Comparison of ENCODE assay signal across 1 cellular context in the genomic region with DNA sequence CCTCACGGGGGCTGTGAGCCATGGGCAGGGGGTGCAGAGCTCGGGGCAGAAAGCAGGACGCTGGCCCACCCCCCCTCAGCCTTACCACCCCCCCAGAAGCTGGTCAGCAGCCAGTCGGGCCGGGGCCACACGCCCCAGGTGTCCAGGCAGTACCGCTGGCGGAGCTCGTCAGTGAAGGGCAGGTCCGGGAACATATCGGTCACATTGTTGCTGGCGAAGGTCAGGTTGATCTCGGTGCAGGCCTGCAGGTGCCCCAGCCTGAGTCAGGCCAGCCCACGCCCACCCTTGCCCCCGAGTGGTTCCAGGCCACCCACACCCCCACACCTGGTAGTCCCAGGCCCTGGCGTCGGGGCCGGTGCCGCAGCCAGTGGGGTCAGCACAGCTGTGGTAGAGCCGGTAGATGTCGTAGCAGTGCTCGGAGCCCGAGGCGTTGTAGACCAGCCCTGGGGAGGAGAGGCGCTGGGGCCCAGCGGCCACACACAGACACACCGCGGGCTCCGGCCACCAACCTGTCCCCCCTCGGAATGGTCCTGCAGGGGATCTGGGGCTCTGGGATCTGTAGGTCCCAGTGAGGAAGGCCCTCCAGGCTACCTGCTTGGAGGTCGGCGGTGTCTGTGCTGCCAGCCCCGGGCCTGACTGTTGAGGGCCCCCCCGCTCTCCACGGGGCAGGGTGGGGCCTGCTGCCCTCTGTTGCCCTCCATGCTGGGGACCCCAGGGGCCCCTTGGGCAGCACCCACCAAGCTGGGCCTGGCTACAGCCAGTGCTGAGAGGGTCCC.
TF ChIP-seq lines count a peak whose summit lies in the region.

No MANE protein-coding gene starts in this region.

TF ChIP-seq in HepG2, 621 proteins besides CTCF, POLR2A, EP300 and RAD21 (continued from another document and continues in another):
- TF ChIP-seq, protein P1, sequence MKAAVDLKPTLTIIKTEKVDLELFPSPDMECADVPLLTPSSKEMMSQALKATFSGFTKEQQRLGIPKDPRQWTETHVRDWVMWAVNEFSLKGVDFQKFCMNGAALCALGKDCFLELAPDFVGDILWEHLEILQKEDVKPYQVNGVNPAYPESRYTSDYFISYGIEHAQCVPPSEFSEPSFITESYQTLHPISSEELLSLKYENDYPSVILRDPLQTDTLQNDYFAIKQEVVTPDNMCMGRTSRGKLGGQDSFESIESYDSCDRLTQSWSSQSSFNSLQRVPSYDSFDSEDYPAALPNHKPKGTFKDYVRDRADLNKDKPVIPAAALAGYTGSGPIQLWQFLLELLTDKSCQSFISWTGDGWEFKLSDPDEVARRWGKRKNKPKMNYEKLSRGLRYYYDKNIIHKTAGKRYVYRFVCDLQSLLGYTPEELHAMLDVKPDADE (CRISPR knock-in tag; IDR thresholded peaks at IDR 0.05), result no peak
- TF ChIP-seq, protein P2, sequence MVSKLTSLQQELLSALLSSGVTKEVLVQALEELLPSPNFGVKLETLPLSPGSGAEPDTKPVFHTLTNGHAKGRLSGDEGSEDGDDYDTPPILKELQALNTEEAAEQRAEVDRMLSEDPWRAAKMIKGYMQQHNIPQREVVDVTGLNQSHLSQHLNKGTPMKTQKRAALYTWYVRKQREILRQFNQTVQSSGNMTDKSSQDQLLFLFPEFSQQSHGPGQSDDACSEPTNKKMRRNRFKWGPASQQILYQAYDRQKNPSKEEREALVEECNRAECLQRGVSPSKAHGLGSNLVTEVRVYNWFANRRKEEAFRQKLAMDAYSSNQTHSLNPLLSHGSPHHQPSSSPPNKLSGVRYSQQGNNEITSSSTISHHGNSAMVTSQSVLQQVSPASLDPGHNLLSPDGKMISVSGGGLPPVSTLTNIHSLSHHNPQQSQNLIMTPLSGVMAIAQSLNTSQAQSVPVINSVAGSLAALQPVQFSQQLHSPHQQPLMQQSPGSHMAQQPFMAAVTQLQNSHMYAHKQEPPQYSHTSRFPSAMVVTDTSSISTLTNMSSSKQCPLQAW (CRISPR knock-in tag; IDR thresholded peaks at IDR 0.05), result peak; percentile 28
- TF ChIP-seq ESRRA (CRISPR knock-in tag; IDR thresholded peaks at IDR 0.05; ENCODE audit: low read depth) (no peak; the same call in 1 of the 2 replicates), ZC3H13 (CRISPR knock-in tag; IDR thresholded peaks at IDR 0.05) (peak; percentile 76), SAP130 (CRISPR knock-in tag; IDR thresholded peaks at IDR 0.05; ENCODE audit: low read depth) (peak; percentile 46; the same call in 1 of the 2 replicates), ZNF430 (CRISPR knock-in tag; IDR thresholded peaks at IDR 0.05) (peak; percentile 69; the same call in 1 of the 2 replicates), ZNF12 (CRISPR knock-in tag; IDR thresholded peaks at IDR 0.05) (peak; percentile 45; the same call in 1 of the 2 replicates), HCFC1 (IDR thresholded peaks at IDR 0.05; ENCODE audit: low read depth, low read length) (no peak), CHD2 (IDR thresholded peaks at IDR 0.05; ENCODE audit: low read depth, low read length) (no peak), PHF8 (CRISPR knock-in tag; IDR thresholded peaks at IDR 0.05) (peak; percentile 49; the same call in 1 of the 2 replicates), RFX3 (CRISPR knock-in tag; IDR thresholded peaks at IDR 0.05) (no peak), ZNF24 (IDR thresholded peaks at IDR 0.05) (no peak), MED1 (CRISPR knock-in tag; IDR thresholded peaks at IDR 0.05) (no peak), RFX5 (IDR thresholded peaks at IDR 0.05; ENCODE audit: low read depth, low read length) (no peak), NR2F2 (IDR thresholded peaks at IDR 0.05; ENCODE audit: borderline replicate concordance, low read depth) (no peak), KAT8 (CRISPR knock-in tag; IDR thresholded peaks at IDR 0.05) (0 out of 2 replicates have a peak, but pooled peaks have one; percentile 26), HDAC6 (IDR thresholded peaks at IDR 0.05; ENCODE audit: low read depth, low read length) (no peak), ZNF205 (CRISPR knock-in tag; IDR thresholded peaks at IDR 0.05) (no peak), ZNF709 (CRISPR knock-in tag; IDR thresholded peaks at IDR 0.05) (no peak), HOXA3 (CRISPR knock-in tag; IDR thresholded peaks at IDR 0.05) (0 out of 2 replicates have a peak, but pooled peaks have one; percentile 21), MEF2D (CRISPR knock-in tag; IDR thresholded peaks at IDR 0.05) (peak; percentile 32; the same call in 1 of the 2 replicates), NR2F6 (IDR thresholded peaks at IDR 0.05) (peak; percentile 10; the same call in 1 of the 2 replicates), NR2F6 (CRISPR knock-in tag; IDR thresholded peaks at IDR 0.05) (no peak)
- TF ChIP-seq, protein P3, sequence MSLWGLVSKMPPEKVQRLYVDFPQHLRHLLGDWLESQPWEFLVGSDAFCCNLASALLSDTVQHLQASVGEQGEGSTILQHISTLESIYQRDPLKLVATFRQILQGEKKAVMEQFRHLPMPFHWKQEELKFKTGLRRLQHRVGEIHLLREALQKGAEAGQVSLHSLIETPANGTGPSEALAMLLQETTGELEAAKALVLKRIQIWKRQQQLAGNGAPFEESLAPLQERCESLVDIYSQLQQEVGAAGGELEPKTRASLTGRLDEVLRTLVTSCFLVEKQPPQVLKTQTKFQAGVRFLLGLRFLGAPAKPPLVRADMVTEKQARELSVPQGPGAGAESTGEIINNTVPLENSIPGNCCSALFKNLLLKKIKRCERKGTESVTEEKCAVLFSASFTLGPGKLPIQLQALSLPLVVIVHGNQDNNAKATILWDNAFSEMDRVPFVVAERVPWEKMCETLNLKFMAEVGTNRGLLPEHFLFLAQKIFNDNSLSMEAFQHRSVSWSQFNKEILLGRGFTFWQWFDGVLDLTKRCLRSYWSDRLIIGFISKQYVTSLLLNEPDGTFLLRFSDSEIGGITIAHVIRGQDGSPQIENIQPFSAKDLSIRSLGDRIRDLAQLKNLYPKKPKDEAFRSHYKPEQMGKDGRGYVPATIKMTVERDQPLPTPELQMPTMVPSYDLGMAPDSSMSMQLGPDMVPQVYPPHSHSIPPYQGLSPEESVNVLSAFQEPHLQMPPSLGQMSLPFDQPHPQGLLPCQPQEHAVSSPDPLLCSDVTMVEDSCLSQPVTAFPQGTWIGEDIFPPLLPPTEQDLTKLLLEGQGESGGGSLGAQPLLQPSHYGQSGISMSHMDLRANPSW (CRISPR knock-in tag; IDR thresholded peaks at IDR 0.05; ENCODE audit: borderline replicate concordance), result peak; percentile 22; the same call in 1 of the 2 replicates
- TF ChIP-seq, protein P4, sequence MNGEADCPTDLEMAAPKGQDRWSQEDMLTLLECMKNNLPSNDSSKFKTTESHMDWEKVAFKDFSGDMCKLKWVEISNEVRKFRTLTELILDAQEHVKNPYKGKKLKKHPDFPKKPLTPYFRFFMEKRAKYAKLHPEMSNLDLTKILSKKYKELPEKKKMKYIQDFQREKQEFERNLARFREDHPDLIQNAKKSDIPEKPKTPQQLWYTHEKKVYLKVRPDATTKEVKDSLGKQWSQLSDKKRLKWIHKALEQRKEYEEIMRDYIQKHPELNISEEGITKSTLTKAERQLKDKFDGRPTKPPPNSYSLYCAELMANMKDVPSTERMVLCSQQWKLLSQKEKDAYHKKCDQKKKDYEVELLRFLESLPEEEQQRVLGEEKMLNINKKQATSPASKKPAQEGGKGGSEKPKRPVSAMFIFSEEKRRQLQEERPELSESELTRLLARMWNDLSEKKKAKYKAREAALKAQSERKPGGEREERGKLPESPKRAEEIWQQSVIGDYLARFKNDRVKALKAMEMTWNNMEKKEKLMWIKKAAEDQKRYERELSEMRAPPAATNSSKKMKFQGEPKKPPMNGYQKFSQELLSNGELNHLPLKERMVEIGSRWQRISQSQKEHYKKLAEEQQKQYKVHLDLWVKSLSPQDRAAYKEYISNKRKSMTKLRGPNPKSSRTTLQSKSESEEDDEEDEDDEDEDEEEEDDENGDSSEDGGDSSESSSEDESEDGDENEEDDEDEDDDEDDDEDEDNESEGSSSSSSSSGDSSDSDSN (CRISPR knock-in tag; IDR thresholded peaks at IDR 0.05), result peak; percentile 86
- TF ChIP-seq, protein P5, sequence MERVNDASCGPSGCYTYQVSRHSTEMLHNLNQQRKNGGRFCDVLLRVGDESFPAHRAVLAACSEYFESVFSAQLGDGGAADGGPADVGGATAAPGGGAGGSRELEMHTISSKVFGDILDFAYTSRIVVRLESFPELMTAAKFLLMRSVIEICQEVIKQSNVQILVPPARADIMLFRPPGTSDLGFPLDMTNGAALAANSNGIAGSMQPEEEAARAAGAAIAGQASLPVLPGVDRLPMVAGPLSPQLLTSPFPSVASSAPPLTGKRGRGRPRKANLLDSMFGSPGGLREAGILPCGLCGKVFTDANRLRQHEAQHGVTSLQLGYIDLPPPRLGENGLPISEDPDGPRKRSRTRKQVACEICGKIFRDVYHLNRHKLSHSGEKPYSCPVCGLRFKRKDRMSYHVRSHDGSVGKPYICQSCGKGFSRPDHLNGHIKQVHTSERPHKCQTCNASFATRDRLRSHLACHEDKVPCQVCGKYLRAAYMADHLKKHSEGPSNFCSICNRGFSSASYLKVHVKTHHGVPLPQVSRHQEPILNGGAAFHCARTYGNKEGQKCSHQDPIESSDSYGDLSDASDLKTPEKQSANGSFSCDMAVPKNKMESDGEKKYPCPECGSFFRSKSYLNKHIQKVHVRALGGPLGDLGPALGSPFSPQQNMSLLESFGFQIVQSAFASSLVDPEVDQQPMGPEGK (CRISPR knock-in tag; IDR thresholded peaks at IDR 0.05), result peak; percentile 43; the same call in 1 of the 2 replicates
- TF ChIP-seq, protein P6, sequence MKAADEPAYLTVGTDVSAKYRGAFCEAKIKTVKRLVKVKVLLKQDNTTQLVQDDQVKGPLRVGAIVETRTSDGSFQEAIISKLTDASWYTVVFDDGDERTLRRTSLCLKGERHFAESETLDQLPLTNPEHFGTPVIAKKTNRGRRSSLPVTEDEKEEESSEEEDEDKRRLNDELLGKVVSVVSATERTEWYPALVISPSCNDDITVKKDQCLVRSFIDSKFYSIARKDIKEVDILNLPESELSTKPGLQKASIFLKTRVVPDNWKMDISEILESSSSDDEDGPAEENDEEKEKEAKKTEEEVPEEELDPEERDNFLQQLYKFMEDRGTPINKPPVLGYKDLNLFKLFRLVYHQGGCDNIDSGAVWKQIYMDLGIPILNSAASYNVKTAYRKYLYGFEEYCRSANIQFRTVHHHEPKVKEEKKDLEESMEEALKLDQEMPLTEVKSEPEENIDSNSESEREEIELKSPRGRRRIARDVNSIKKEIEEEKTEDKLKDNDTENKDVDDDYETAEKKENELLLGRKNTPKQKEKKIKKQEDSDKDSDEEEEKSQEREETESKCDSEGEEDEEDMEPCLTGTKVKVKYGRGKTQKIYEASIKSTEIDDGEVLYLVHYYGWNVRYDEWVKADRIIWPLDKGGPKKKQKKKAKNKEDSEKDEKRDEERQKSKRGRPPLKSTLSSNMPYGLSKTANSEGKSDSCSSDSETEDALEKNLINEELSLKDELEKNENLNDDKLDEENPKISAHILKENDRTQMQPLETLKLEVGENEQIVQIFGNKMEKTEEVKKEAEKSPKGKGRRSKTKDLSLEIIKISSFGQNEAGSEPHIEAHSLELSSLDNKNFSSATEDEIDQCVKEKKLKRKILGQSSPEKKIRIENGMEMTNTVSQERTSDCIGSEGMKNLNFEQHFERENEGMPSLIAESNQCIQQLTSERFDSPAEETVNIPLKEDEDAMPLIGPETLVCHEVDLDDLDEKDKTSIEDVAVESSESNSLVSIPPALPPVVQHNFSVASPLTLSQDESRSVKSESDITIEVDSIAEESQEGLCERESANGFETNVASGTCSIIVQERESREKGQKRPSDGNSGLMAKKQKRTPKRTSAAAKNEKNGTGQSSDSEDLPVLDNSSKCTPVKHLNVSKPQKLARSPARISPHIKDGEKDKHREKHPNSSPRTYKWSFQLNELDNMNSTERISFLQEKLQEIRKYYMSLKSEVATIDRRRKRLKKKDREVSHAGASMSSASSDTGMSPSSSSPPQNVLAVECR (CRISPR knock-in tag; IDR thresholded peaks at IDR 0.05; ENCODE audit: borderline replicate concordance), result peak; percentile 45; the same call in 1 of the 2 replicates
- TF ChIP-seq, protein P7, sequence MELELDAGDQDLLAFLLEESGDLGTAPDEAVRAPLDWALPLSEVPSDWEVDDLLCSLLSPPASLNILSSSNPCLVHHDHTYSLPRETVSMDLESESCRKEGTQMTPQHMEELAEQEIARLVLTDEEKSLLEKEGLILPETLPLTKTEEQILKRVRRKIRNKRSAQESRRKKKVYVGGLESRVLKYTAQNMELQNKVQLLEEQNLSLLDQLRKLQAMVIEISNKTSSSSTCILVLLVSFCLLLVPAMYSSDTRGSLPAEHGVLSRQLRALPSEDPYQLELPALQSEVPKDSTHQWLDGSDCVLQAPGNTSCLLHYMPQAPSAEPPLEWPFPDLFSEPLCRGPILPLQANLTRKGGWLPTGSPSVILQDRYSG (CRISPR knock-in tag; IDR thresholded peaks at IDR 0.05), result no peak
- TF ChIP-seq, protein P8, sequence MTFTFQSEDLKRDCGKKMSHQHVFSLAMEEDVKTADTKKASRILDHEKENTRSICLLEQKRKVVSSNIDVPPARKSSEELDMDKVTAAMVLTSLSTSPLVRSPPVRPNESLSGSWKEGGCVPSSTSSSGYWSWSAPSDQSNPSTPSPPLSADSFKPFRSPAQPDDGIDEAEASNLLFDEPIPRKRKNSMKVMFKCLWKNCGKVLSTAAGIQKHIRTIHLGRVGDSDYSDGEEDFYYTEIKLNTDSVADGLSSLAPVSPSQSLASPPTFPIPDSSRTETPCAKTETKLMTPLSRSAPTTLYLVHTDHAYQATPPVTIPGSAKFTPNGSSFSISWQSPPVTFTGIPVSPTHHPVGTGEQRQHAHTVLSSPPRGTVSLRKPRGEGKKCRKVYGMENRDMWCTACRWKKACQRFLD (CRISPR knock-in tag; IDR thresholded peaks at IDR 0.05; ENCODE audit: borderline replicate concordance), result no peak
- TF ChIP-seq, protein P9, sequence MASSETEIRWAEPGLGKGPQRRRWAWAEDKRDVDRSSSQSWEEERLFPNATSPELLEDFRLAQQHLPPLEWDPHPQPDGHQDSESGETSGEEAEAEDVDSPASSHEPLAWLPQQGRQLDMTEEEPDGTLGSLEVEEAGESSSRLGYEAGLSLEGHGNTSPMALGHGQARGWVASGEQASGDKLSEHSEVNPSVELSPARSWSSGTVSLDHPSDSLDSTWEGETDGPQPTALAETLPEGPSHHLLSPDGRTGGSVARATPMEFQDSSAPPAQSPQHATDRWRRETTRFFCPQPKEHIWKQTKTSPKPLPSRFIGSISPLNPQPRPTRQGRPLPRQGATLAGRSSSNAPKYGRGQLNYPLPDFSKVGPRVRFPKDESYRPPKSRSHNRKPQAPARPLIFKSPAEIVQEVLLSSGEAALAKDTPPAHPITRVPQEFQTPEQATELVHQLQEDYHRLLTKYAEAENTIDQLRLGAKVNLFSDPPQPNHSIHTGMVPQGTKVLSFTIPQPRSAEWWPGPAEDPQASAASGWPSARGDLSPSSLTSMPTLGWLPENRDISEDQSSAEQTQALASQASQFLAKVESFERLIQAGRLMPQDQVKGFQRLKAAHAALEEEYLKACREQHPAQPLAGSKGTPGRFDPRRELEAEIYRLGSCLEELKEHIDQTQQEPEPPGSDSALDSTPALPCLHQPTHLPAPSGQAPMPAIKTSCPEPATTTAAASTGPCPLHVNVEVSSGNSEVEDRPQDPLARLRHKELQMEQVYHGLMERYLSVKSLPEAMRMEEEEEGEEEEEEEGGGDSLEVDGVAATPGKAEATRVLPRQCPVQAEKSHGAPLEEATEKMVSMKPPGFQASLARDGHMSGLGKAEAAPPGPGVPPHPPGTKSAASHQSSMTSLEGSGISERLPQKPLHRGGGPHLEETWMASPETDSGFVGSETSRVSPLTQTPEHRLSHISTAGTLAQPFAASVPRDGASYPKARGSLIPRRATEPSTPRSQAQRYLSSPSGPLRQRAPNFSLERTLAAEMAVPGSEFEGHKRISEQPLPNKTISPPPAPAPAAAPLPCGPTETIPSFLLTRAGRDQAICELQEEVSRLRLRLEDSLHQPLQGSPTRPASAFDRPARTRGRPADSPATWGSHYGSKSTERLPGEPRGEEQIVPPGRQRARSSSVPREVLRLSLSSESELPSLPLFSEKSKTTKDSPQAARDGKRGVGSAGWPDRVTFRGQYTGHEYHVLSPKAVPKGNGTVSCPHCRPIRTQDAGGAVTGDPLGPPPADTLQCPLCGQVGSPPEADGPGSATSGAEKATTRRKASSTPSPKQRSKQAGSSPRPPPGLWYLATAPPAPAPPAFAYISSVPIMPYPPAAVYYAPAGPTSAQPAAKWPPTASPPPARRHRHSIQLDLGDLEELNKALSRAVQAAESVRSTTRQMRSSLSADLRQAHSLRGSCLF (CRISPR knock-in tag; IDR thresholded peaks at IDR 0.05; ENCODE audit: borderline replicate concordance), result no peak
